Comparison of ENCODE assay signal across 8 cellular contexts in genomic region chr9:113520109-113520642, GRCh38. TPM values are rescaled to one million over a fixed set of nuclear protein-coding genes. Genes with fewer than 3 reads are reported as not detected.
DNase-seq lines count a peak whose midpoint lies in the region; ATAC-seq and TF ChIP-seq lines count a peak whose summit lies in the region.

No MANE protein-coding gene starts in this region.

- peaks cover 15% of the 10 kb centered on the region for H3K27me3 Mint-ChIP-seq in nephron (ENCODE audit: low read depth)

- TF ChIP-seq CTCF in body of pancreas (IDR thresholded peaks at IDR 0.05) (no peak), nephron (IDR thresholded peaks at IDR 0.05; ENCODE audit: unreplicated experiment in 3 of 3) (no peak)

- H3K4me1 ChIP-seq in body of pancreas, result peaks cover 13% of the 10 kb centered on the region

- no peak for TF ChIP-seq POLR2A in body of pancreas (IDR thresholded peaks at IDR 0.05)

- no peak overlapping the region for H3K4me3 Mint-ChIP-seq in nephron

- H3K4me1 Mint-ChIP-seq in nephron, result peaks cover 52% of the 10 kb centered on the region

- 66 to 72% methylated on average over 6 of the region's 6 CpGs for WGBS in body of pancreas, 2 donors

- H3K4me3 ChIP-seq in body of pancreas (no peak overlapping the region), MG63 (no peak overlapping the region)

- DNase-seq in EH (ENCODE audit: low read depth), result peak; percentile 47
- DNase-seq in SW480 (ENCODE audit: low spot score), result peak; percentile 20
- DNase-seq in body of pancreas, result peak; percentile 25 to 87 (median 73)
- DNase-seq in anterior cingulate cortex (lab: John Stamatoyannopoulos, UW), result no peak
- no peak for DNase-seq in MG63
- DNase-seq in AG08396 (ENCODE audit: low spot score), result no peak

- H3K9me3 Mint-ChIP-seq in nephron, result no peaks in the 10 kb centered on the region

- peak overlapping the region; percentile 52 to 78 (median 75) for H3K27ac Mint-ChIP-seq in nephron

- no peaks in the 10 kb centered on the region for H3K27me3 ChIP-seq in body of pancreas
- H3K27me3 ChIP-seq in MG63, result no peaks in the 10 kb centered on the region

- no peaks in the 10 kb centered on the region for H3K36me3 ChIP-seq in body of pancreas (replicated peaks in 1 of 2; ENCODE audit: insufficient read depth in 1 of 2, low read depth in 2 of 2)
- H3K36me3 ChIP-seq in MG63, result no peaks in the 10 kb centered on the region

- peak overlapping the region; percentile 55 to 90 (median 76) for H3K27ac ChIP-seq in body of pancreas

- ATAC-seq in body of pancreas (peak; percentile 68), HG02852 (IDR thresholded peaks at IDR 0.05; ENCODE audit: unreplicated experiment) (no peak)

- intact Hi-C loops in body of pancreas (cut with DNase I), result no loop called here

- no peaks in the 10 kb centered on the region for H3K9me3 ChIP-seq in body of pancreas
- H3K9me3 ChIP-seq in MG63, result no peaks in the 10 kb centered on the region

- no peaks in the 10 kb centered on the region for H3K36me3 Mint-ChIP-seq in nephron (ENCODE audit: low read depth)

RNA-seq across cellular contexts. Expression of gene RGS3, which starts 56.6 kb away (rescaled TPM):
- total RNA-seq in body of pancreas, result 10 to 100 TPM; 25.7 to 96.9 TPM
- 96.9 and 148 TPM in 2 replicates for total RNA-seq in MG63 (2014; rRNA removed; shearing (Covaris generic); ENCODE audit: low replicate concordance)

Comparison
In these comparisons a context has a peak if more than half of its experiments do, and no peak if none do; other contexts are left out.
1. DNase-seq: peak in EH (single experiment), SW480 (single experiment) and body of pancreas (4 of 4); none in anterior cingulate cortex (0 of 58), MG63 (single experiment) and AG08396 (single experiment).